ENCODE assay signal across 1 cellular context in genomic region chr3:111871809-111872623, GRCh38.
TF ChIP-seq lines count a peak whose summit lies in the region.

No MANE protein-coding gene starts in this region.

TF ChIP-seq in GM23338, 12 proteins besides CTCF, POLR2A, EP300 and RAD21:
- TF ChIP-seq STAT1 (IDR thresholded peaks at IDR 0.05; ENCODE audit: unreplicated experiment) (no peak), JUNB (IDR thresholded peaks at IDR 0.05; ENCODE audit: unreplicated experiment) (no peak), NANOG (IDR thresholded peaks at IDR 0.05; ENCODE audit: borderline replicate concordance) (no peak), CREB1 (CRISPR knock-in tag; IDR thresholded peaks at IDR 0.05; ENCODE audit: low read depth) (no peak), EZH2phosphoT487 (IDR thresholded peaks at IDR 0.05; ENCODE audit: unreplicated experiment) (no peak), EZH2 (IDR thresholded peaks at IDR 0.05; ENCODE audit: low read depth, unreplicated experiment) (no peak), ZNF114 (CRISPR knock-in tag; IDR thresholded peaks at IDR 0.05) (no peak), REST (IDR thresholded peaks at IDR 0.05; ENCODE audit: unreplicated experiment) (no peak), POLR2AphosphoS5 (IDR thresholded peaks at IDR 0.05; ENCODE audit: low read depth) (no peak), ZNF331 (CRISPR knock-in tag; IDR thresholded peaks at IDR 0.05; ENCODE audit: low read depth) (no peak)
- TF ChIP-seq, protein P1, sequence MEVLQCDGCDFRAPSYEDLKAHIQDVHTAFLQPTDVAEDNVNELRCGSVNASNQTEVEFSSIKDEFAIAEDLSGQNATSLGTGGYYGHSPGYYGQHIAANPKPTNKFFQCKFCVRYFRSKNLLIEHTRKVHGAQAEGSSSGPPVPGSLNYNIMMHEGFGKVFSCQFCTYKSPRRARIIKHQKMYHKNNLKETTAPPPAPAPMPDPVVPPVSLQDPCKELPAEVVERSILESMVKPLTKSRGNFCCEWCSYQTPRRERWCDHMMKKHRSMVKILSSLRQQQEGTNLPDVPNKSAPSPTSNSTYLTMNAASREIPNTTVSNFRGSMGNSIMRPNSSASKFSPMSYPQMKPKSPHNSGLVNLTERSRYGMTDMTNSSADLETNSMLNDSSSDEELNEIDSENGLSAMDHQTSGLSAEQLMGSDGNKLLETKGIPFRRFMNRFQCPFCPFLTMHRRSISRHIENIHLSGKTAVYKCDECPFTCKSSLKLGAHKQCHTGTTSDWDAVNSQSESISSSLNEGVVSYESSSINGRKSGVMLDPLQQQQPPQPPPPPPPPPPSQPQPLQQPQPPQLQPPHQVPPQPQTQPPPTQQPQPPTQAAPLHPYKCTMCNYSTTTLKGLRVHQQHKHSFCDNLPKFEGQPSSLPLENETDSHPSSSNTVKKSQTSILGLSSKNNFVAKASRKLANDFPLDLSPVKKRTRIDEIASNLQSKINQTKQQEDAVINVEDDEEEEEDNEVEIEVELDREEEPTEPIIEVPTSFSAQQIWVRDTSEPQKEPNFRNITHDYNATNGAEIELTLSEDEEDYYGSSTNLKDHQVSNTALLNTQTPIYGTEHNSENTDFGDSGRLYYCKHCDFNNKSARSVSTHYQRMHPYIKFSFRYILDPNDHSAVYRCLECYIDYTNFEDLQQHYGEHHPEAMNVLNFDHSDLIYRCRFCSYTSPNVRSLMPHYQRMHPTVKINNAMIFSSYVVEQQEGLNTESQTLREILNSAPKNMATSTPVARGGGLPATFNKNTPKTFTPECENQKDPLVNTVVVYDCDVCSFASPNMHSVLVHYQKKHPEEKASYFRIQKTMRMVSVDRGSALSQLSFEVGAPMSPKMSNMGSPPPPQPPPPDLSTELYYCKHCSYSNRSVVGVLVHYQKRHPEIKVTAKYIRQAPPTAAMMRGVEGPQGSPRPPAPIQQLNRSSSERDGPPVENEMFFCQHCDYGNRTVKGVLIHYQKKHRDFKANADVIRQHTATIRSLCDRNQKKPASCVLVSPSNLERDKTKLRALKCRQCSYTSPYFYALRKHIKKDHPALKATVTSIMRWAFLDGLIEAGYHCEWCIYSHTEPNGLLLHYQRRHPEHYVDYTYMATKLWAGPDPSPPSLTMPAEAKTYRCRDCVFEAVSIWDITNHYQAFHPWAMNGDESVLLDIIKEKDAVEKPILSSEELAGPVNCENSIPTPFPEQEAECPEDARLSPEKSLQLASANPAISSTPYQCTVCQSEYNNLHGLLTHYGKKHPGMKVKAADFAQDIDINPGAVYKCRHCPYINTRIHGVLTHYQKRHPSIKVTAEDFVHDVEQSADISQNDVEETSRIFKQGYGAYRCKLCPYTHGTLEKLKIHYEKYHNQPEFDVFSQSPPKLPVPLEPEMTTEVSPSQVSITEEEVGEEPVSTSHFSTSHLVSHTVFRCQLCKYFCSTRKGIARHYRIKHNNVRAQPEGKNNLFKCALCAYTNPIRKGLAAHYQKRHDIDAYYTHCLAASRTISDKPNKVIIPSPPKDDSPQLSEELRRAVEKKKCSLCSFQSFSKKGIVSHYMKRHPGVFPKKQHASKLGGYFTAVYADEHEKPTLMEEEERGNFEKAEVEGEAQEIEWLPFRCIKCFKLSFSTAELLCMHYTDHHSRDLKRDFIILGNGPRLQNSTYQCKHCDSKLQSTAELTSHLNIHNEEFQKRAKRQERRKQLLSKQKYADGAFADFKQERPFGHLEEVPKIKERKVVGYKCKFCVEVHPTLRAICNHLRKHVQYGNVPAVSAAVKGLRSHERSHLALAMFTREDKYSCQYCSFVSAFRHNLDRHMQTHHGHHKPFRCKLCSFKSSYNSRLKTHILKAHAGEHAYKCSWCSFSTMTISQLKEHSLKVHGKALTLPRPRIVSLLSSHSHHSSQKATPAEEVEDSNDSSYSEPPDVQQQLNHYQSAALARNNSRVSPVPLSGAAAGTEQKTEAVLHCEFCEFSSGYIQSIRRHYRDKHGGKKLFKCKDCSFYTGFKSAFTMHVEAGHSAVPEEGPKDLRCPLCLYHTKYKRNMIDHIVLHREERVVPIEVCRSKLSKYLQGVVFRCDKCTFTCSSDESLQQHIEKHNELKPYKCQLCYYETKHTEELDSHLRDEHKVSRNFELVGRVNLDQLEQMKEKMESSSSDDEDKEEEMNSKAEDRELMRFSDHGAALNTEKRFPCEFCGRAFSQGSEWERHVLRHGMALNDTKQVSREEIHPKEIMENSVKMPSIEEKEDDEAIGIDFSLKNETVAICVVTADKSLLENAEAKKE (CRISPR knock-in tag; IDR thresholded peaks at IDR 0.05) = no peak
- TF ChIP-seq, protein P2, sequence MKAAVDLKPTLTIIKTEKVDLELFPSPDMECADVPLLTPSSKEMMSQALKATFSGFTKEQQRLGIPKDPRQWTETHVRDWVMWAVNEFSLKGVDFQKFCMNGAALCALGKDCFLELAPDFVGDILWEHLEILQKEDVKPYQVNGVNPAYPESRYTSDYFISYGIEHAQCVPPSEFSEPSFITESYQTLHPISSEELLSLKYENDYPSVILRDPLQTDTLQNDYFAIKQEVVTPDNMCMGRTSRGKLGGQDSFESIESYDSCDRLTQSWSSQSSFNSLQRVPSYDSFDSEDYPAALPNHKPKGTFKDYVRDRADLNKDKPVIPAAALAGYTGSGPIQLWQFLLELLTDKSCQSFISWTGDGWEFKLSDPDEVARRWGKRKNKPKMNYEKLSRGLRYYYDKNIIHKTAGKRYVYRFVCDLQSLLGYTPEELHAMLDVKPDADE (IDR thresholded peaks at IDR 0.05) = no peak
